In the genomic region with DNA sequence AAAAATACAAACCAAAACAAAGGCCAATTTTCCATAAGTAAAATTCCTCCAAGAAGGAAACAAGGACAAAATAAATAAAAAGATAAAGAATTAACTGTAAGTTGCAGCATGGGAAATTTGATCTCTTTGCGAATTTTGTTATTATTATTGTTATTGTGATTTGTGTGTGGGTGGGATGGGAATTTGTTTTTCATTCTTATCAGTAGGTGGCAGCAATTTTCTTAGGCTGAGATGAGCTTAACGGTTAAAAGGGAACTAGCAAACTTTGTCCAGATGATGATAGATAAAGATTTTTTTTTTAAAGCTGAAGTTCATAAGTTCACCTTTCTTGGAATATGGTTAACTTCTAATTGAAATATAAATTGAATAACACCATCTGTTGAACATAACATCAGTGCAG, we compare ENCODE assay signal across 13 cellular contexts.
DNase-seq lines count a peak whose midpoint lies in the region; ATAC-seq, FAIRE-seq and TF ChIP-seq lines count a peak whose summit lies in the region.
"Had no signal": no experiment of that assay in that cellular context is flagged by ENCODE, and none has a peak within 500 bp of the region (broad histone marks: within the 10 kb centered on the region; RNA-seq: fewer than 3 reads in every experiment).

No MANE protein-coding gene starts in this region.

- no peaks in the 10 kb centered on the region for H3K4me1 Mint-ChIP-seq in brain

- ATAC-seq in right lobe of liver (no peak), upper lobe of left lung (ENCODE audit: low FRiP score in 2 of 2) (no peak)
- ATAC-seq: right cardiac atrium, WTC11 had no signal

- H3K4me3 Mint-ChIP-seq in brain = no peak overlapping the region
- H3K4me3 Mint-ChIP-seq: WTC11 had no signal

- no peak overlapping the region for H3K27ac ChIP-seq in right lobe of liver
- no peak overlapping the region for H3K27ac ChIP-seq in upper lobe of left lung

- TF ChIP-seq CTCF in LNCAP (IDR thresholded peaks at IDR 0.05) (0 out of 2 replicates have a peak, but pooled peaks have one; percentile 22), brain (conservative IDR thresholded peaks at IDR 0.05) (peak; percentile 13 to 31), right lobe of liver (IDR thresholded peaks at IDR 0.05) (peak in 3 of 4 donors; percentile 32 to 48 (median 43)), upper lobe of left lung (IDR thresholded peaks at IDR 0.05) (no peak)

- H3K36me3 Mint-ChIP-seq in brain = no peaks in the 10 kb centered on the region
- H3K36me3 Mint-ChIP-seq: WTC11 had no signal

- H3K27ac Mint-ChIP-seq in brain = no peak overlapping the region
- H3K27ac Mint-ChIP-seq: WTC11 had no signal

- peaks cover 0 to 3% of the 10 kb centered on the region in 2 donors for H3K27me3 ChIP-seq in right lobe of liver
- H3K27me3 ChIP-seq in upper lobe of left lung = no peaks in the 10 kb centered on the region

- no peaks in the 10 kb centered on the region for H3K9me3 ChIP-seq in right lobe of liver
- no peaks in the 10 kb centered on the region for H3K9me3 ChIP-seq in upper lobe of left lung

- TF ChIP-seq EP300 in upper lobe of left lung (IDR thresholded peaks at IDR 0.05) = no peak

- H3K4me3 ChIP-seq in right lobe of liver = no peak overlapping the region
- H3K4me3 ChIP-seq in upper lobe of left lung = no peak overlapping the region

- no peaks in the 10 kb centered on the region for H3K27me3 Mint-ChIP-seq in brain

- intact Hi-C loops in right lobe of liver (cut with DNase I) = no loop called here

- no peaks in the 10 kb centered on the region for H3K4me1 ChIP-seq in right lobe of liver
- H3K4me1 ChIP-seq in upper lobe of left lung = no peaks in the 10 kb centered on the region

- no peaks in the 10 kb centered on the region for H3K9me3 Mint-ChIP-seq in brain
- H3K9me3 Mint-ChIP-seq: WTC11 had no signal

- peak; percentile 73 for FAIRE-seq in G401.6 (lab: Jason Lieb, UNC)

- DNase-seq in right lobe of liver = no peak
- DNase-seq in occipital lobe (lab: John Stamatoyannopoulos, UW) = no peak
- no peak for DNase-seq in upper lobe of left lung
- no peak for DNase-seq in hypothalamus (lab: John Stamatoyannopoulos, UW)
- DNase-seq: amygdala, H7, NCI-H2171, right cardiac atrium, SHP77 had no signal

- 7% methylated on average over 2 of the region's 2 CpGs for WGBS in right lobe of liver (ENCODE audit: insufficient coverage, low coverage, low lambda C conversion rate, missing lambda C conversion rate)
- WGBS in upper lobe of left lung, 2 donors = 12 to 23% methylated on average over 2 of the region's 2 CpGs

- no peaks in the 10 kb centered on the region for H3K36me3 ChIP-seq in right lobe of liver
- H3K36me3 ChIP-seq in upper lobe of left lung = no peaks in the 10 kb centered on the region

- TF ChIP-seq POLR2A in right lobe of liver (IDR thresholded peaks at IDR 0.05) (no peak), upper lobe of left lung (IDR thresholded peaks at IDR 0.05) (no peak)

Comparison
In these comparisons a context has a peak if more than half of its experiments do, and no peak if none do; other contexts are left out.
1. CTCF ChIP-seq: peak in LNCAP (single experiment), brain (2 of 2) and right lobe of liver (3 of 4); none in upper lobe of left lung (0 of 6).